Comparison of ENCODE assay signal across 8 cellular contexts in genomic region chr5:150350524-150351344, GRCh38. TPM values are rescaled to one million over a fixed set of nuclear protein-coding genes. Genes with fewer than 3 reads are reported as not detected.
DNase-seq lines count a peak whose midpoint lies in the region; ATAC-seq and TF ChIP-seq lines count a peak whose summit lies in the region.

No MANE protein-coding gene starts in this region.

- H3K4me1 Mint-ChIP-seq in HFFc6 (ENCODE audit: low read depth) (peaks cover 30% of the 10 kb centered on the region), activated B cell treated with CpG ODN at 0.5 μM for 24 hours (peaks cover 11% of the 10 kb centered on the region)

- WGBS in right lobe of liver (ENCODE audit: insufficient coverage, low coverage, low lambda C conversion rate, missing lambda C conversion rate): 28% methylated on average over 7 of the region's 7 CpGs

- H3K27ac ChIP-seq in right lobe of liver: peak overlapping the region in 2 of 3 donors; percentile 29 to 41

- no peak overlapping the region for H3K4me3 Mint-ChIP-seq in HFFc6
- no peak overlapping the region for H3K4me3 Mint-ChIP-seq in activated B cell treated with CpG ODN at 0.5 μM for 24 hours

- no peak overlapping the region for H3K4me3 ChIP-seq in right lobe of liver

- TF ChIP-seq POLR2A in right lobe of liver (IDR thresholded peaks at IDR 0.05): no peak

- DNase-seq in activated T-cell treated with anti-CD3 and anti-CD28 coated beads for 1 hour (ENCODE audit: low read depth) (peak; percentile 16), activated T-cell treated with anti-CD3 and anti-CD28 coated beads for 4 hours (no peak), HFFc6 (peak; percentile 71), MV-4-11 (lab: John Stamatoyannopoulos, UW) (peak; percentile 45), activated B cell treated with CpG ODN at 0.5 μM for 24 hours (no peak), dedifferentiated amniotic fluid mesenchymal stem cell (ENCODE audit: extremely low spot score) (peak; percentile 42), right lobe of liver (peak; percentile 79 to 92 (median 90))
- peak in 2 of 3 experiments; percentile 13 to 40 for DNase-seq in stimulated activated CD4-positive, alpha-beta T cell treated with anti-CD3 and anti-CD28 coated beads, TNF-alpha, amount 100 ng/mL, for 24 hours (ENCODE audit: low read depth in 3 of 3)

- no peaks in the 10 kb centered on the region for H3K9me3 Mint-ChIP-seq in HFFc6
- H3K9me3 Mint-ChIP-seq in activated B cell treated with CpG ODN at 0.5 μM for 24 hours: no peaks in the 10 kb centered on the region

- H3K9me3 ChIP-seq in right lobe of liver: no peaks in the 10 kb centered on the region

- H3K36me3 Mint-ChIP-seq in HFFc6 (ENCODE audit: low read depth) (no peaks in the 10 kb centered on the region), activated B cell treated with CpG ODN at 0.5 μM for 24 hours (ENCODE audit: low read depth) (no peaks in the 10 kb centered on the region)

- CTCF ChIA-PET in activated B cell treated with CpG ODN at 0.5 μM for 24 hours (lab: Charles Lee): interaction anchor here (0.6 to 1.5 kb wide), 3 partner anchors 15 to 814 kb away, joined by 3 to 4 read pairs (median 3); no protein-coding TSS in a partner anchor

- H3K36me3 ChIP-seq in right lobe of liver: no peaks in the 10 kb centered on the region

- POLR2A ChIA-PET in activated B cell treated with CpG ODN at 0.5 μM for 24 hours (lab: Charles Lee): interaction anchor here (0.7 kb wide), 1 partner anchor 49 kb away, joined by 3 read pairs; no protein-coding TSS in a partner anchor

- peak overlapping the region; percentile 34; the same call in 1 of the 2 replicates for H3K27ac Mint-ChIP-seq in HFFc6
- H3K27ac Mint-ChIP-seq in activated B cell treated with CpG ODN at 0.5 μM for 24 hours: peak overlapping the region; percentile 64

- peaks cover 0 to 12% (median 5%) of the 10 kb centered on the region in 4 donors for H3K4me1 ChIP-seq in right lobe of liver

- ATAC-seq in activated B cell treated with CpG ODN at 0.5 μM for 24 hours (ENCODE audit: low read depth) (peak; percentile 84), right lobe of liver (peak; percentile 97 to 98 (median 98))

- peaks cover under 1% of the 10 kb centered on the region for H3K27me3 Mint-ChIP-seq in HFFc6 (ENCODE audit: insufficient read depth)
- H3K27me3 Mint-ChIP-seq in activated B cell treated with CpG ODN at 0.5 μM for 24 hours: no peaks in the 10 kb centered on the region

- TF ChIP-seq CTCF in HFFc6 (IDR thresholded peaks at IDR 0.05): peak; percentile 92
- no peak for TF ChIP-seq CTCF in activated B cell treated with CpG ODN at 0.5 μM for 24 hours (IDR thresholded peaks at IDR 0.05)
- peak; percentile 50 to 80 (median 64) for TF ChIP-seq CTCF in right lobe of liver (IDR thresholded peaks at IDR 0.05)

- H3K27me3 ChIP-seq in right lobe of liver: no peaks in the 10 kb centered on the region

- intact Hi-C loops in activated B cell treated with CpG ODN at 0.5 μM for 24 hours (cut with micrococcal nuclease): loop anchor here (1.0 to 10.0 kb wide), 3 partner anchors 189 to 516 kb away; no protein-coding TSS in a partner anchor
- intact Hi-C loops in right lobe of liver (cut with DNase I): loop anchor here in 1 of 2 donors (10.0 kb wide), 1 partner anchor 96 kb away; no protein-coding TSS in a partner anchor

RNA-seq across cellular contexts. Expression of gene TCOF1, which starts 6.8 kb away (rescaled TPM):
- total RNA-seq in HFFc6 (2021; fragmentation: NEBNext Ultra II Directional; extraction: Animal tissue kit (Norgen Biotek cat#: 25700)): 10 to 100 TPM; 30.8 to 44.6 (median 38.5) TPM
- total RNA-seq in activated B cell treated with CpG ODN at 0.5 μM for 24 hours: 74.7 and 76.1 TPM in 2 replicates
- 10 to 100 TPM in 2 of 6 experiments, 1 to 10 TPM in 4; 6.7 to 12.0 (median 8.9) TPM for total RNA-seq in right lobe of liver

RNA-seq across cellular contexts. Expression of gene ARSI, which starts 48.0 kb away (rescaled TPM):
- 1 to 10 TPM; 4.6 to 6.7 (median 4.9) TPM for total RNA-seq in HFFc6 (2021; fragmentation: NEBNext Ultra II Directional; extraction: Animal tissue kit (Norgen Biotek cat#: 25700))
- total RNA-seq in activated B cell treated with CpG ODN at 0.5 μM for 24 hours (not detected in 2 replicates), right lobe of liver (under 1 TPM in 5 of 6 experiments, not detected in 1; 0.06 to 0.51 (median 0.20) TPM)

Comparison
In these comparisons a context has a peak if more than half of its experiments do, and no peak if none do; other contexts are left out.
1. DNase-seq: peak in activated T-cell treated with anti-CD3 and anti-CD28 coated beads for 1 hour (single experiment), HFFc6 (single experiment), MV-4-11 (single experiment), dedifferentiated amniotic fluid mesenchymal stem cell (single experiment), right lobe of liver (3 of 3) and stimulated activated CD4-positive, alpha-beta T cell treated with anti-CD3 and anti-CD28 coated beads, TNF-alpha, amount 100 ng/mL, for 24 hours (2 of 3); none in activated T-cell treated with anti-CD3 and anti-CD28 coated beads for 4 hours (single experiment) and activated B cell treated with CpG ODN at 0.5 μM for 24 hours (single experiment).